In the genomic region with DNA sequence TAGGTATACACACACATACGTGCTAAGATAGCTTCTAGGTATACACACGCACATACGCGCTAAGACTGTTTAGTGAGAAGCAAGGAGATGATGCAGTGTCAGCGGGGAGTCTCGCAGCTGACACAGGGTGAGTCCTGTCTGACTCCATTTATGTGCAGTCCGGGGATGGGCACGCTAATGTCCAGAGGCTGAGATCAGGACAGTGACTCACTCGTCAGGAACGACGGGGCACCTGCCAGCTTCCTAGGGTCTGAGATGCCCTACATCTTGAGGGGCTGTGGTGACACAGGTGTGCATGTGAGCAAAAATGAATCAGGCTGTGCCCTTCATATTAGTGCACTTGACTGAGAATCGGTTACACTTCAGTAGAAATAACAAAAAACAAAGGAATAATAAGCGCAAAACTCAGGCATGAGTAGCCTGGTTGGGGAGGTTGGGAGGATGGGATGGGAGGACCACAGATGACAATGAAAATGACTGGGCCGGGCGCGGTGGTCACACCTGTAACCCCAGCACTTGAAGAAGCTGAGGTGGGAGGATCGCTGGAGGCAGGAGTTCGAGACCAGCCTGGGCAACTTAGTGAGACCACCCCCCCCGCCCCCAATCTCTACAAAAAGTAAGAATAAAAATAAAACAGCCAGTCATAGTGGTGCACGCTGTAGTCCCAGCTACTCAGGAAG, we compare ENCODE assay signal across 13 cellular contexts. TPM values are rescaled to one million over a fixed set of nuclear protein-coding genes. Genes with fewer than 3 reads are reported as not detected.
DNase-seq lines count a peak whose midpoint lies in the region; ATAC-seq, FAIRE-seq and TF ChIP-seq lines count a peak whose summit lies in the region.
"Had no signal": no experiment of that assay in that cellular context is flagged by ENCODE, and none has a peak within 500 bp of the region (broad histone marks: within the 10 kb centered on the region; RNA-seq: fewer than 3 reads in every experiment).

No MANE protein-coding gene starts in this region.

- no peak for FAIRE-seq in kidney (lab: Jason Lieb, UNC)
- FAIRE-seq: islet of Langerhans had no signal

- intact Hi-C loops in kidney (cut with DNase I) (no loop called here), testis (cut with DNase I; ENCODE audit: low total_unique reads) (no loop called here)

- H3K27ac ChIP-seq in kidney (ENCODE audit: low read depth in 2 of 2, low read length in 2 of 2) = no peak overlapping the region
- H3K27ac ChIP-seq in testis = no peak overlapping the region
- H3K27ac ChIP-seq: gastrocnemius medialis, vagina had no signal

- WGBS in testis, 2 donors = 90 to 94% methylated on average over 20 of the region's 20 CpGs

- TF ChIP-seq CTCF in kidney (IDR thresholded peaks at IDR 0.05; ENCODE audit: borderline replicate concordance, extremely low read depth, insufficient read depth) = no peak
- TF ChIP-seq CTCF in testis (IDR thresholded peaks at IDR 0.05) = no peak

- H3K9me3 ChIP-seq in kidney (ENCODE audit: control insufficient read depth in 1 of 2, low read length in 2 of 2) (no peaks in the 10 kb centered on the region), testis (no peaks in the 10 kb centered on the region)
- H3K9me3 ChIP-seq: gastrocnemius medialis, vagina had no signal

- no peaks in the 10 kb centered on the region for H3K27me3 ChIP-seq in testis
- H3K27me3 ChIP-seq: gastrocnemius medialis, vagina had no signal

- TF ChIP-seq POLR2A in testis (IDR thresholded peaks at IDR 0.05) = no peak

- ATAC-seq in GM21447 (IDR thresholded peaks at IDR 0.05; ENCODE audit: unreplicated experiment) = no peak
- ATAC-seq: effector memory CD8-positive, alpha-beta T cell; gastrocnemius medialis had no signal

- no peaks in the 10 kb centered on the region for H3K36me3 ChIP-seq in kidney (ENCODE audit: control insufficient read depth in 1 of 2, insufficient read depth in 2 of 2, low read length in 2 of 2)
- H3K36me3 ChIP-seq in testis (ENCODE audit: low read depth, missing control alignments) = no peaks in the 10 kb centered on the region
- H3K36me3 ChIP-seq: gastrocnemius medialis, vagina had no signal

- DNase-seq in COLO668 (lab: John Stamatoyannopoulos, UW; ENCODE audit: unreplicated experiment) = peak; percentile 9
- DNase-seq in HPDE6-E6E7 (ENCODE audit: extremely low spot score) = peak; percentile 82
- DNase-seq in SW480 (ENCODE audit: low spot score) = peak; percentile 83
- DNase-seq in kidney = peak; percentile 46
- no peak for DNase-seq in testis
- DNase-seq in cortex of kidney (lab: John Stamatoyannopoulos, UW) = no peak
- DNase-seq in stimulated activated CD4-positive, alpha-beta T cell treated with anti-CD3 and anti-CD28 coated beads, Interleukin-2, amount 100 ng/mL, for 24 hours = no peak
- DNase-seq: activated CD4-positive, alpha-beta T cell treated with anti-CD3 and anti-CD28 coated beads, Interleukin-2, amount 50 U/mL, for 48 hours; effector memory CD8-positive, alpha-beta T cell; gastrocnemius medialis had no signal

- H3K4me3 ChIP-seq in kidney (ENCODE audit: low read length in 2 of 2) = no peak overlapping the region
- no peak overlapping the region for H3K4me3 ChIP-seq in testis
- H3K4me3 ChIP-seq: gastrocnemius medialis, vagina had no signal

- no peaks in the 10 kb centered on the region for H3K4me1 ChIP-seq in kidney (ENCODE audit: control insufficient read depth in 1 of 2, insufficient read depth in 1 of 2, low read depth in 1 of 2, low read length in 2 of 2)
- no peaks in the 10 kb centered on the region for H3K4me1 ChIP-seq in testis
- H3K4me1 ChIP-seq: gastrocnemius medialis had no signal

- no peak overlapping the region for H3K9ac ChIP-seq in kidney (ENCODE audit: low read length in 2 of 2)

RNA-seq across cellular contexts. Expression of a gene that starts 29.1 kb away (rescaled TPM):
- total RNA-seq in kidney = 33.4 TPM
- polyA plus RNA-seq in kidney (ENCODE audit: insufficient read depth, low read depth, low replicate concordance) = 11.4 TPM
- 10 to 100 TPM; 49.9 to 53.5 TPM for total RNA-seq in testis
- polyA plus RNA-seq in testis (ENCODE audit: insufficient read depth, low read depth, low replicate concordance) = 29.2 TPM

RNA-seq across cellular contexts. Expression of a gene that starts 37.1 kb away (rescaled TPM):
- 3.2 TPM for total RNA-seq in kidney
- polyA plus RNA-seq in kidney (ENCODE audit: insufficient read depth, low read depth, low replicate concordance) = 0.82 TPM
- total RNA-seq in testis = 10 to 100 TPM; 16.1 to 23.3 TPM
- 13.2 TPM for polyA plus RNA-seq in testis (ENCODE audit: insufficient read depth, low read depth, low replicate concordance)

Comparison
In these comparisons a context has a peak if more than half of its experiments do, and no peak if none do; other contexts are left out.
1. DNase-seq: peak in COLO668 (single experiment), HPDE6-E6E7 (single experiment), SW480 (single experiment) and kidney (single experiment); none in testis (single experiment), cortex of kidney (single experiment) and stimulated activated CD4-positive, alpha-beta T cell treated with anti-CD3 and anti-CD28 coated beads, Interleukin-2, amount 100 ng/mL, for 24 hours (0 of 2).